1 cellular context compared by ENCODE assay signal in the genomic region with DNA sequence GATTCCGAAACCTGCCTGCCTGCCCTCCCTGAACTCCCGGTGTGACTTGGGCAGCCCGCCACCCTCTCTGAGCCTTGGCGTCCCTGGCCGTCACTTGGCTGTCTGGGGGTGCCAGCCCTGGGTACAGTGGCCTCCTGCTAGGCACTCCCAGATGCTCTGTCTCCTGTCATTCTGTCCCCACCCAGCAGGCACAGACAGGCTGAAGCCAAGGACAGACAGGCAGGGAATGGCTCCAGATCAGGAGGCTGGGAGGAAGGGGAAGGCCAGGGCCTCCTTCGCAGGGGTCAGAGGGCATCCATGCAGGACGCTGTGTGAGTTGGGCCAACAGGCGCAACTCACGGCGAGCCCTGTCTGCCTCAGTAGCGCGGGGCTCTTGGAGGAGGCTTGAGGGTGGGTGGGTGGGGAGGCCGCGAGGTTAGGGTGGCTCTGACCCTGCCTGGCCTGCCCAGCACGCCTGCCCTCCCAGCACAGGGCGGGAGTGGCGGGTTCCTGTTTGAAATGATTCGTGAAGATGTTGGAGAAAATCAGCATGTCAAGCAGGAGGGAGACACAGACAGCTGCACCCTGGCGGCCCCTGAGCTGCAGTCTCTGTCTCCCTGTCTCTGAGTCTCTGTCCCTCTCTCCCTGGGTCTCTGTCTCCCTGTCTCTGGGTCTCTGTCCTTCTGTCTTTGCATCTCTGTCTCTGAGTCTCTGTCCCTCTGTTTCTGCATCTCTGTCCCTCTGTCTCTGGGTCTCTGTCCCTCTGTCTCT.
A peak's percentile ranks its signal among the peaks of the same experiment; 100 is the strongest.
TF ChIP-seq lines count a peak whose summit lies in the region.

No MANE protein-coding gene starts in this region.

TF ChIP-seq in liver, 16 proteins besides CTCF, POLR2A, EP300 and RAD21:
- TF ChIP-seq SP1 (IDR thresholded peaks at IDR 0.05) (no peak), FOXA2 (IDR thresholded peaks at IDR 0.05) (no peak), NR2F2 (IDR thresholded peaks at IDR 0.05) (peak; percentile 16), HNF4A (conservative IDR thresholded peaks at IDR 0.05) (no peak)
- TF ChIP-seq, protein P1, sequence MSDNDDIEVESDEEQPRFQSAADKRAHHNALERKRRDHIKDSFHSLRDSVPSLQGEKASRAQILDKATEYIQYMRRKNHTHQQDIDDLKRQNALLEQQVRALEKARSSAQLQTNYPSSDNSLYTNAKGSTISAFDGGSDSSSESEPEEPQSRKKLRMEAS (IDR thresholded peaks at IDR 0.05), result no peak
